In the genomic region with DNA sequence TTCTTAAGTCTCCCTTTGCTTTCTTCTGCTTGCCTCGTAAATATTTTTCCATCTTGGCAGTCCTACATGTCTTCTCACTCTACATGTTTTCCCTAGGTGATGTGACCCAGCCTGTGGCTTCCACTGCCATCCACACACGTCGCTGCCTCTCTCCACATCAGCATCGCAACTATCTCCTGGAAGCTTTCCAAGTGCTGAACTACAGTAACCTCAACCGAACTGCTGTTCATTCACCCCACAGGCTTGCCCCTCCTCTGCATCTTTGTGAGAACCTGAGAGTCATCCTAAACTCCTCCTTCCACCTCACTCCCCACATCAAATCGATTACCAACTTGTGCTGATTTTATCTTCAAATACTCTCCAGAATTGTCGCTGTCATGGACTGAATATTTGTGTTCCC, we compare ENCODE assay signal across 10 cellular contexts. TPM values are rescaled to one million over a fixed set of nuclear protein-coding genes. Genes with fewer than 3 reads are reported as not detected.
DNase-seq lines count a peak whose midpoint lies in the region; ATAC-seq and TF ChIP-seq lines count a peak whose summit lies in the region.
"Had no signal": no experiment of that assay in that cellular context is flagged by ENCODE, and none has a peak within 500 bp of the region (broad histone marks: within the 10 kb centered on the region; RNA-seq: fewer than 3 reads in every experiment).

No MANE protein-coding gene starts in this region.

- H3K4me3 Mint-ChIP-seq in activated naive CD4-positive, alpha-beta T cell treated with anti-CD3 and anti-CD28 coated beads, Interleukin-2, amount 10 ng/mL, durations not matched to agents 7 days and 5 days = no peak overlapping the region

- intact Hi-C loops in PC-9 (cut with micrococcal nuclease; ENCODE audit: unreplicated experiment) = loop anchor here (5.0 to 10.0 kb wide), 3 partner anchors 226 to 442 kb away; no protein-coding TSS in a partner anchor

- H3K27me3 ChIP-seq in PC-9 (ENCODE audit: insufficient read depth, low read depth) = no peaks in the 10 kb centered on the region
- H3K27me3 ChIP-seq: sigmoid colon had no signal

- DNase-seq in Daoy (ENCODE audit: low read depth) (peak; percentile 29), PC-9 (peak; percentile 41 to 47), myocyte (ENCODE audit: low read depth) (peak; percentile 34), germinal center (ENCODE audit: low spot score) (no peak)
- peak; percentile 63 for DNase-seq in activated naive CD4-positive, alpha-beta T cell treated with anti-CD3 and anti-CD28 coated beads, Interleukin-2, amount 10 ng/mL, durations not matched to agents 7 days and 5 days
- DNase-seq: NCI-H524, sigmoid colon had no signal

- POLR2A ChIA-PET in PC-9 (lab: Charles Lee; ENCODE audit: unreplicated experiment) = interaction anchor here (0.6 kb wide), 1 partner anchor 40 kb away, joined by 5 read pairs; no protein-coding TSS in a partner anchor

- H3K27me3 Mint-ChIP-seq in activated naive CD4-positive, alpha-beta T cell treated with anti-CD3 and anti-CD28 coated beads, Interleukin-2, amount 10 ng/mL, durations not matched to agents 7 days and 5 days = peaks cover 23% of the 10 kb centered on the region

- H3K4me2 ChIP-seq in PC-9 = peak overlapping the region; percentile 10; the same call in 1 of the 2 replicates

- ATAC-seq in GM21423 (IDR thresholded peaks at IDR 0.05; ENCODE audit: unreplicated experiment) (no peak), HG03565 (IDR thresholded peaks at IDR 0.05; ENCODE audit: unreplicated experiment) (no peak), GM18909 (IDR thresholded peaks at IDR 0.05; ENCODE audit: poor library complexity, unreplicated experiment) (no peak)

- no peaks in the 10 kb centered on the region for H3K9me3 Mint-ChIP-seq in activated naive CD4-positive, alpha-beta T cell treated with anti-CD3 and anti-CD28 coated beads, Interleukin-2, amount 10 ng/mL, durations not matched to agents 7 days and 5 days

- H3K36me3 ChIP-seq in PC-9 (ENCODE audit: low read depth) = no peaks in the 10 kb centered on the region
- H3K36me3 ChIP-seq: sigmoid colon had no signal

- no peak overlapping the region for H2AFZ ChIP-seq in PC-9

- peaks cover 19% of the 10 kb centered on the region; the same call in 1 of the 2 replicates for H3F3A ChIP-seq in PC-9 (ENCODE audit: insufficient read depth, low read depth)

- H3K79me2 ChIP-seq in PC-9 (ENCODE audit: low read depth) = no peaks in the 10 kb centered on the region

- no peak overlapping the region for H3K4me3 ChIP-seq in PC-9
- H3K4me3 ChIP-seq: sigmoid colon had no signal

- CTCF ChIA-PET in PC-9 (lab: Charles Lee) = no interaction called here
- CTCF ChIA-PET in activated naive CD4-positive, alpha-beta T cell treated with anti-CD3 and anti-CD28 coated beads, Interleukin-2, amount 10 ng/mL, durations not matched to agents 7 days and 5 days (lab: Charles Lee) = interaction anchor here (0.6 to 1.1 kb wide), 2 partner anchors 140 to 220 kb away, joined by 3 read pairs; no protein-coding TSS in a partner anchor

- H3K9me3 ChIP-seq in PC-9 (ENCODE audit: insufficient read depth, low read depth) = no peaks in the 10 kb centered on the region
- H3K9me3 ChIP-seq: sigmoid colon had no signal

- H3K9me2 ChIP-seq in PC-9 (ENCODE audit: insufficient read depth) = no peaks in the 10 kb centered on the region

- no peaks in the 10 kb centered on the region for H3K36me3 Mint-ChIP-seq in activated naive CD4-positive, alpha-beta T cell treated with anti-CD3 and anti-CD28 coated beads, Interleukin-2, amount 10 ng/mL, durations not matched to agents 7 days and 5 days

- peaks cover 39% of the 10 kb centered on the region for H3K4me1 Mint-ChIP-seq in activated naive CD4-positive, alpha-beta T cell treated with anti-CD3 and anti-CD28 coated beads, Interleukin-2, amount 10 ng/mL, durations not matched to agents 7 days and 5 days

- no TSS peak for BruUV-seq in PC-9 (replicated peaks; lab: Mats Ljungman, UMichigan)

- H3K27ac ChIP-seq in PC-9 = peak overlapping the region; percentile 17; the same call in 1 of the 2 replicates
- H3K27ac ChIP-seq: sigmoid colon had no signal

- no peak for TF ChIP-seq CTCF in PC-9 (conservative IDR thresholded peaks at IDR 0.05)

- H3K27ac Mint-ChIP-seq in activated naive CD4-positive, alpha-beta T cell treated with anti-CD3 and anti-CD28 coated beads, Interleukin-2, amount 10 ng/mL, durations not matched to agents 7 days and 5 days = no peak overlapping the region

- H4K20me1 ChIP-seq in PC-9 (ENCODE audit: insufficient read depth) = no peaks in the 10 kb centered on the region

- peaks cover 27% of the 10 kb centered on the region for H3K4me1 ChIP-seq in PC-9 (replicated peaks; ENCODE audit: insufficient read depth)

RNA-seq across cellular contexts. Expression of gene USPL1, which starts 41.2 kb away (rescaled TPM):
- total RNA-seq in Daoy (2014; rRNA removed; shearing (Covaris generic)) = 17.5 and 23.5 TPM in 2 replicates
- total RNA-seq in PC-9 (2021) = 8.9 and 10.7 TPM in 2 replicates
- 18.0 and 18.2 TPM in 2 replicates for total RNA-seq in myocyte
- 4.4 TPM for polyA plus RNA-seq in myocyte (2012)
